13 cellular contexts compared by ENCODE assay signal in the genomic region with DNA sequence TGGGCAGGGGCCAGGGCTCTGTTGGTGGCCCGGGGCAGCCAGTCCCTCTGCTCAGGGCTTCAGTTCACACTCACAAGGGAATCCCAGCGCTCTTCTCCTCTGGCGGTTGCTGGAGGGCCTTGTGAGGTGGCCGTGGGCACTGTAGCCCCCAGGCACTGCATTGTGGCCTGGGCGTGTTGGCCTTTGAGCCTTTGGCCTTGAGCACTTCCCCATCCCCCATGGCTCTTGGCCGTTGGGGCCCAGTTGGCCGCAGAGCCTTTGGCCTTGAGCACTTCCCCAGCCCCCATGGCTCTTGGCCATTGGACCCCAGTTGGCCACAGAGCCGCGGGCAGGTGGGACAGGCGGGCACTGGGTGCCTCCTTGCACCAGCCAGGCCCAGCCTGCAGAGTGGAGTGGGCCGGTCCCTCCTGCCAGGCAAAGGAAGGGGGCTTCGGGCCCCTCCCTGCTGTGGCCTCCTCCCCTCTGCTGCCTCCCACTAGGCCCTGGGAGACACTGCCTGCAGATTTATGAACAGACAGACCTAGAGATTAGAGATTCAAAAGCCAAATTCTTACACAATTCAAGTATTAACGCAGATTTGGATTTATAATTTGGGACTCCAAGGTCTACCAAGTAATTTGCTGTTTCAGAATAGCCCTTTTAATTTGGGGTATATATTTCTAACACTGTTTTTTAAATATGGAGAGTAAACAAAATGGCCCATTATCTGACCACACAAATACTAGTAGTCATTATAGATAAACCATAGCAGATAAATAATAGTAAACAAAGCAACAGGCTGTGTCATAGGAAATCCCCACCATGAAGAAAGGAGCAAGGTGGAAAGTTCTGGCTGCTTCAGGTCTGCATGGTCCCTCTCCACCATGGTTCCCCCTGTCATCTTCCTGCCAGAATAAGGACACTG. TPM values are rescaled to one million over a fixed set of nuclear protein-coding genes. Genes with fewer than 3 reads are reported as not detected.
DNase-seq lines count a peak whose midpoint lies in the region; ATAC-seq and TF ChIP-seq lines count a peak whose summit lies in the region.
"Had no signal": no experiment of that assay in that cellular context is flagged by ENCODE, and none has a peak within 500 bp of the region (broad histone marks: within the 10 kb centered on the region; RNA-seq: fewer than 3 reads in every experiment).

No MANE protein-coding gene starts in this region.

- peaks cover 3% of the 10 kb centered on the region for H3K36me3 ChIP-seq in mucosa of descending colon (ENCODE audit: low read depth)

- peaks cover 28% of the 10 kb centered on the region for H3K4me1 ChIP-seq in mucosa of descending colon (ENCODE audit: low read depth)

- no peaks in the 10 kb centered on the region for H3K9me3 ChIP-seq in mucosa of descending colon

- H3K4me3 ChIP-seq in epithelial cell of proximal tubule (ENCODE audit: low read depth, low read length) = peak overlapping the region; percentile 55
- no peak overlapping the region for H3K4me3 ChIP-seq in mucosa of descending colon

- H3K4me3 Mint-ChIP-seq in activated CD4-positive, alpha-beta T cell treated with anti-CD3 and anti-CD28 coated beads for 36 hours = no peak overlapping the region
- H3K4me3 Mint-ChIP-seq in type B pancreatic cell = peak overlapping the region; percentile 65
- H3K4me3 Mint-ChIP-seq: memory B cell; stimulated activated memory B cell treated with anti-CD40 and anti-IgM and Interleukin-4, amounts not matched to agents 10 μg/mL and 1 μg/mL and 100 μg/mL, for 72 hours had no signal

- peak; percentile 3 for DNase-seq in activated CD4-positive, alpha-beta T cell treated with anti-CD3 and anti-CD28 coated beads for 36 hours
- DNase-seq in activated CD4-positive, alpha-beta T cell treated with anti-CD3 and anti-CD28 coated beads for 4 hours = no peak
- DNase-seq in epithelial cell of proximal tubule (ENCODE audit: low read depth) = no peak
- peak in 2 of 3 donors; percentile 41 to 44 for DNase-seq in mucosa of descending colon
- DNase-seq in type B pancreatic cell (ENCODE audit: extremely low spot score, unreplicated experiment) = no peak
- DNase-seq: DND-41, NCI-H1092, NCI-H774 had no signal

- H3K9me3 Mint-ChIP-seq in activated CD4-positive, alpha-beta T cell treated with anti-CD3 and anti-CD28 coated beads for 36 hours (ENCODE audit: low read depth) = no peaks in the 10 kb centered on the region
- H3K9me3 Mint-ChIP-seq in type B pancreatic cell = no peaks in the 10 kb centered on the region
- H3K9me3 Mint-ChIP-seq: memory B cell; stimulated activated memory B cell treated with anti-CD40 and anti-IgM and Interleukin-4, amounts not matched to agents 10 μg/mL and 1 μg/mL and 100 μg/mL, for 72 hours had no signal

- H3K27ac Mint-ChIP-seq in activated CD4-positive, alpha-beta T cell treated with anti-CD3 and anti-CD28 coated beads for 36 hours = no peak overlapping the region
- H3K27ac Mint-ChIP-seq in type B pancreatic cell = peak overlapping the region; percentile 67
- H3K27ac Mint-ChIP-seq: memory B cell; stimulated activated memory B cell treated with anti-CD40 and anti-IgM and Interleukin-4, amounts not matched to agents 10 μg/mL and 1 μg/mL and 100 μg/mL, for 72 hours had no signal

- peaks cover 13% of the 10 kb centered on the region for H3K4me1 Mint-ChIP-seq in activated CD4-positive, alpha-beta T cell treated with anti-CD3 and anti-CD28 coated beads for 36 hours
- peaks cover 9% of the 10 kb centered on the region for H3K4me1 Mint-ChIP-seq in type B pancreatic cell (ENCODE audit: unreplicated experiment)

- POLR2A ChIA-PET in activated CD4-positive, alpha-beta T cell treated with anti-CD3 and anti-CD28 coated beads for 36 hours (lab: Charles Lee) = no interaction called here

- intact Hi-C loops in activated CD4-positive, alpha-beta T cell treated with anti-CD3 and anti-CD28 coated beads for 36 hours (cut with DNase I, micrococcal nuclease) = loop anchor here in 1 of 2 experiments (5.0 kb wide), 1 partner anchor 172 kb away; a partner anchor contains a TSS
- intact Hi-C loops in mucosa of descending colon (cut with DNase I, micrococcal nuclease) = no loop called here

- peaks cover 4% of the 10 kb centered on the region for H3K36me3 Mint-ChIP-seq in activated CD4-positive, alpha-beta T cell treated with anti-CD3 and anti-CD28 coated beads for 36 hours (ENCODE audit: low read depth)
- H3K36me3 Mint-ChIP-seq in type B pancreatic cell = no peaks in the 10 kb centered on the region

- CTCF ChIA-PET in activated CD4-positive, alpha-beta T cell treated with anti-CD3 and anti-CD28 coated beads for 36 hours (lab: Charles Lee) = no interaction called here

- no peaks in the 10 kb centered on the region for H3K27me3 Mint-ChIP-seq in activated CD4-positive, alpha-beta T cell treated with anti-CD3 and anti-CD28 coated beads for 36 hours
- no peaks in the 10 kb centered on the region for H3K27me3 Mint-ChIP-seq in type B pancreatic cell
- H3K27me3 Mint-ChIP-seq: memory B cell; stimulated activated memory B cell treated with anti-CD40 and anti-IgM and Interleukin-4, amounts not matched to agents 10 μg/mL and 1 μg/mL and 100 μg/mL, for 72 hours had no signal

- no peak for ATAC-seq in activated CD4-positive, alpha-beta T cell treated with anti-CD3 and anti-CD28 coated beads for 36 hours
- no peak for ATAC-seq in mucosa of descending colon
- ATAC-seq in GM19324 (IDR thresholded peaks at IDR 0.05; ENCODE audit: low FRiP score, unreplicated experiment) = no peak
- ATAC-seq in HG03025 (IDR thresholded peaks at IDR 0.05; ENCODE audit: low FRiP score, unreplicated experiment) = no peak
- no peak for ATAC-seq in GM21360 (IDR thresholded peaks at IDR 0.05; ENCODE audit: unreplicated experiment)
- ATAC-seq: stimulated activated memory B cell treated with anti-CD40 and anti-IgM and Interleukin-4, amounts not matched to agents 10 μg/mL and 1 μg/mL and 100 μg/mL, for 72 hours had no signal

- TF ChIP-seq CTCF in epithelial cell of proximal tubule (conservative IDR thresholded peaks at IDR 0.05; ENCODE audit: low read depth, low read length) = no peak
- no peak for TF ChIP-seq CTCF in mucosa of descending colon (IDR thresholded peaks at IDR 0.05)
- TF ChIP-seq CTCF in type B pancreatic cell (conservative IDR thresholded peaks at IDR 0.05) = no peak

RNA-seq across cellular contexts. Expression of a gene that starts 18.2 kb away (rescaled TPM):
- total RNA-seq in activated CD4-positive, alpha-beta T cell treated with anti-CD3 and anti-CD28 coated beads for 36 hours = 10 to 100 TPM; 24.1 to 25.3 TPM
- total RNA-seq in epithelial cell of proximal tubule (5.8 and 34.7 TPM in 2 replicates), mucosa of descending colon (10 to 100 TPM; 20.9 to 23.6 (median 22.6) TPM), type B pancreatic cell (ENCODE audit: low replicate concordance) (13.2 and 25.1 TPM in 2 replicates)

RNA-seq across cellular contexts. Expression of a gene that starts 18.3 kb away (rescaled TPM):
- 10 to 100 TPM; 63.5 to 78.5 TPM for total RNA-seq in activated CD4-positive, alpha-beta T cell treated with anti-CD3 and anti-CD28 coated beads for 36 hours
- total RNA-seq in epithelial cell of proximal tubule = 233 and 272 TPM in 2 replicates
- total RNA-seq in mucosa of descending colon = 10 to 100 TPM; 61.2 to 88.7 (median 70.7) TPM
- total RNA-seq in type B pancreatic cell (ENCODE audit: low replicate concordance) = 87.2 and 87.4 TPM in 2 replicates

RNA-seq across cellular contexts. Expression of a gene that starts 56.8 kb away (rescaled TPM):
- 1 to 10 TPM; 1.3 to 2.1 TPM for total RNA-seq in activated CD4-positive, alpha-beta T cell treated with anti-CD3 and anti-CD28 coated beads for 36 hours
- total RNA-seq in epithelial cell of proximal tubule = 53.2 and 109 TPM in 2 replicates
- 10 to 100 TPM; 11.2 to 15.3 (median 15.1) TPM for total RNA-seq in mucosa of descending colon
- 40.8 and 55.3 TPM in 2 replicates for total RNA-seq in type B pancreatic cell (ENCODE audit: low replicate concordance)

Comparison
In these comparisons a context has a peak if more than half of its experiments do, and no peak if none do; other contexts are left out.
1. DNase-seq: peak in activated CD4-positive, alpha-beta T cell treated with anti-CD3 and anti-CD28 coated beads for 36 hours (single experiment) and mucosa of descending colon (2 of 3); none in activated CD4-positive, alpha-beta T cell treated with anti-CD3 and anti-CD28 coated beads for 4 hours (0 of 2), epithelial cell of proximal tubule (single experiment) and type B pancreatic cell (single experiment).